25 cellular contexts compared by ENCODE assay signal in genomic region chr3:127238602-127239001, GRCh38. TPM values are rescaled to one million over a fixed set of nuclear protein-coding genes. Genes with fewer than 3 reads are reported as not detected.
"Had no signal": no experiment of that assay in that cellular context is flagged by ENCODE, and none has a peak within 500 bp of the region (broad histone marks: within the 10 kb centered on the region; RNA-seq: fewer than 3 reads in every experiment).

No MANE protein-coding gene starts in this region.

- H3K4me2 ChIP-seq: PC-9 had no signal

- H3K36me3 ChIP-seq: ascending aorta had no signal

- H3K27me3 ChIP-seq: ascending aorta had no signal

- ATAC-seq: activated naive CD4-positive, alpha-beta T cell treated with anti-CD3 and anti-CD28 coated beads, Interleukin-2, amount 50 U/mL, for 72 hours; activated naive CD8-positive, alpha-beta T cell treated with anti-CD3 and anti-CD28 coated beads, Interleukin-2, amount 50 U/mL, for 24 hours; activated T-cell treated with anti-CD3 and anti-CD28 coated beads, Interleukin-2, amount 50 U/mL, for 4 hours; K562; T-helper 17 cell had no signal

- H3K27ac ChIP-seq: ascending aorta, PC-9 had no signal

- H2AFZ ChIP-seq: PC-9 had no signal

- DNase-seq: activated B cell treated with CpG ODN at 0.5 μM for 24 hours; activated CD4-positive, alpha-beta T cell treated with anti-CD3 and anti-CD28 coated beads for 1 hour; activated CD4-positive, alpha-beta T cell treated with anti-CD3 and anti-CD28 coated beads, Interleukin-2, amount 10 ng/mL, durations not matched to agents 24 days and 14 days; activated CD4-positive, alpha-beta T cell treated with anti-CD3 and anti-CD28 coated beads, Interleukin-2, amount 50 U/mL, for 48 hours; activated effector memory CD4-positive, alpha-beta T cell treated with anti-CD3 and anti-CD28 coated beads, Interleukin-2, amount 50 U/mL, for 16 hours; activated naive CD4-positive, alpha-beta T cell treated with Interleukin-2 at 50 U/mL for 16 hours; activated naive CD8-positive, alpha-beta T cell treated with anti-CD3 and anti-CD28 coated beads, Interleukin-2, amount 50 U/mL, for 24 hours; activated T-cell treated with anti-CD3 and anti-CD28 coated beads, Interleukin-2, amount 50 U/mL, for 4 hours; amniotic stem cell; Karpas-422; MM.1S; NCI-H1105; NCI-H1436; NCI-H1694 treated with DMSO at 0.1 percent for 48 hours; NCI-H2029 treated with DMSO at 0.1 percent for 48 hours; NCI-H524; PC-9; SHP77 treated with DMSO at 0.1 percent for 48 hours; T-helper 17 cell; T1000 had no signal

- H3K4me3 ChIP-seq: ascending aorta, K562, PC-9 had no signal

- H3K4me1 ChIP-seq: ascending aorta had no signal

RNA-seq across cellular contexts. Expression of gene PRR23E, which starts 45.7 kb away (rescaled TPM):
- total RNA-seq: activated B cell treated with CpG ODN at 0.5 μM for 24 hours; activated CD4-positive, alpha-beta T cell treated with anti-CD3 and anti-CD28 coated beads, Interleukin-2, amount 10 ng/mL, durations not matched to agents 24 days and 14 days; activated naive CD4-positive, alpha-beta T cell treated with anti-CD3 and anti-CD28 coated beads, Interleukin-2, amount 50 U/mL, for 72 hours; activated T-cell treated with anti-CD3 and anti-CD28 coated beads, Interleukin-2, amount 50 U/mL, for 4 hours; ascending aorta; cardiac septum; K562; PC-9; SK-MEL-5; T-helper 17 cell had no signal
- polyA plus RNA-seq: K562 had no signal

RNA-seq across cellular contexts. Expression of gene PRR20G, which starts 49.2 kb away (rescaled TPM):
- total RNA-seq: activated B cell treated with CpG ODN at 0.5 μM for 24 hours; activated CD4-positive, alpha-beta T cell treated with anti-CD3 and anti-CD28 coated beads, Interleukin-2, amount 10 ng/mL, durations not matched to agents 24 days and 14 days; activated naive CD4-positive, alpha-beta T cell treated with anti-CD3 and anti-CD28 coated beads, Interleukin-2, amount 50 U/mL, for 72 hours; activated T-cell treated with anti-CD3 and anti-CD28 coated beads, Interleukin-2, amount 50 U/mL, for 4 hours; ascending aorta; cardiac septum; K562; PC-9; SK-MEL-5; T-helper 17 cell had no signal
- polyA plus RNA-seq: K562 had no signal
